1 cellular context compared by ENCODE assay signal in the genomic region with DNA sequence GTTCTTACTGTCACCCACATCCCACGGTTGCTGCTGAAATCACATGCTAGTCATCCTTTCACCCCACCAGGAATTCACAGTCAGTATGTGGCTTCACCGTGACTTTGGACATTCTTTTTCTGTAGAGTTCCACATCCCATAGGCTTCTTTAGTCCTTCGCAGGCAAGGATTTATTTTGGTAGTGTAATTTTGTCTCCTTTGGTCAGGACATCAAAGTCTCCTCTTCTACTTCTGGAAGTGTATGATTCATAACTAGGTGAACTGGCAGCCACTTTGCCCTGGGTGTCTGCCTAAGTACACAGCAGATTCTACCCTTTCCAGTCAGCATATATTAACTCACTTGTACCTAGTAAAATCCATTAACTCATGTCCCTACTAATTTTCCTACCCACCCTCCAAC.
TF ChIP-seq lines count a peak whose summit lies in the region.

No MANE protein-coding gene starts in this region.

TF ChIP-seq in HCT116, 20 proteins besides CTCF, POLR2A, EP300 and RAD21:
- no peak for TF ChIP-seq MAX (IDR thresholded peaks at IDR 0.05)
- TF ChIP-seq SRF (IDR thresholded peaks at IDR 0.05; ENCODE audit: low read depth): no peak
- TF ChIP-seq SP1 (IDR thresholded peaks at IDR 0.05; ENCODE audit: low read depth): no peak
- TF ChIP-seq EGR1 (IDR thresholded peaks at IDR 0.05; ENCODE audit: low read depth): no peak
- TF ChIP-seq CBX3 (IDR thresholded peaks at IDR 0.05; ENCODE audit: low read depth): no peak
- TF ChIP-seq JUND (IDR thresholded peaks at IDR 0.05): peak; percentile 9; the same call in 1 of the 2 replicates
- TF ChIP-seq, protein P1, sequence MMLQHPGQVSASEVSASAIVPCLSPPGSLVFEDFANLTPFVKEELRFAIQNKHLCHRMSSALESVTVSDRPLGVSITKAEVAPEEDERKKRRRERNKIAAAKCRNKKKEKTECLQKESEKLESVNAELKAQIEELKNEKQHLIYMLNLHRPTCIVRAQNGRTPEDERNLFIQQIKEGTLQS (IDR thresholded peaks at IDR 0.05): no peak
- TF ChIP-seq YY1 (IDR thresholded peaks at IDR 0.05; ENCODE audit: extremely low read depth, insufficient replicate concordance, low read depth, low read length): no peak
- TF ChIP-seq TCF7L2 (IDR thresholded peaks at IDR 0.05; ENCODE audit: borderline replicate concordance, extremely low read depth, insufficient read depth, insufficient read length): no peak
- TF ChIP-seq ELF1 (IDR thresholded peaks at IDR 0.05; ENCODE audit: borderline replicate concordance, low read depth): no peak
- TF ChIP-seq CEBPB (IDR thresholded peaks at IDR 0.05; ENCODE audit: low read depth): no peak
- TF ChIP-seq, protein P2, sequence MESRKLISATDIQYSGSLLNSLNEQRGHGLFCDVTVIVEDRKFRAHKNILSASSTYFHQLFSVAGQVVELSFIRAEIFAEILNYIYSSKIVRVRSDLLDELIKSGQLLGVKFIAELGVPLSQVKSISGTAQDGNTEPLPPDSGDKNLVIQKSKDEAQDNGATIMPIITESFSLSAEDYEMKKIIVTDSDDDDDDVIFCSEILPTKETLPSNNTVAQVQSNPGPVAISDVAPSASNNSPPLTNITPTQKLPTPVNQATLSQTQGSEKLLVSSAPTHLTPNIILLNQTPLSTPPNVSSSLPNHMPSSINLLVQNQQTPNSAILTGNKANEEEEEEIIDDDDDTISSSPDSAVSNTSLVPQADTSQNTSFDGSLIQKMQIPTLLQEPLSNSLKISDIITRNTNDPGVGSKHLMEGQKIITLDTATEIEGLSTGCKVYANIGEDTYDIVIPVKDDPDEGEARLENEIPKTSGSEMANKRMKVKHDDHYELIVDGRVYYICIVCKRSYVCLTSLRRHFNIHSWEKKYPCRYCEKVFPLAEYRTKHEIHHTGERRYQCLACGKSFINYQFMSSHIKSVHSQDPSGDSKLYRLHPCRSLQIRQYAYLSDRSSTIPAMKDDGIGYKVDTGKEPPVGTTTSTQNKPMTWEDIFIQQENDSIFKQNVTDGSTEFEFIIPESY (IDR thresholded peaks at IDR 0.05; ENCODE audit: extremely low read depth, insufficient replicate concordance, low read length): no peak
- peak; percentile 38; the same call in 1 of the 2 replicates for TF ChIP-seq FOSL1 (IDR thresholded peaks at IDR 0.05; ENCODE audit: low read depth)
- TF ChIP-seq ZFX (IDR thresholded peaks at IDR 0.05): no peak
- no peak for TF ChIP-seq POLR2AphosphoS5 (IDR thresholded peaks at IDR 0.05; ENCODE audit: low read depth, low read length)
- TF ChIP-seq, protein P3, sequence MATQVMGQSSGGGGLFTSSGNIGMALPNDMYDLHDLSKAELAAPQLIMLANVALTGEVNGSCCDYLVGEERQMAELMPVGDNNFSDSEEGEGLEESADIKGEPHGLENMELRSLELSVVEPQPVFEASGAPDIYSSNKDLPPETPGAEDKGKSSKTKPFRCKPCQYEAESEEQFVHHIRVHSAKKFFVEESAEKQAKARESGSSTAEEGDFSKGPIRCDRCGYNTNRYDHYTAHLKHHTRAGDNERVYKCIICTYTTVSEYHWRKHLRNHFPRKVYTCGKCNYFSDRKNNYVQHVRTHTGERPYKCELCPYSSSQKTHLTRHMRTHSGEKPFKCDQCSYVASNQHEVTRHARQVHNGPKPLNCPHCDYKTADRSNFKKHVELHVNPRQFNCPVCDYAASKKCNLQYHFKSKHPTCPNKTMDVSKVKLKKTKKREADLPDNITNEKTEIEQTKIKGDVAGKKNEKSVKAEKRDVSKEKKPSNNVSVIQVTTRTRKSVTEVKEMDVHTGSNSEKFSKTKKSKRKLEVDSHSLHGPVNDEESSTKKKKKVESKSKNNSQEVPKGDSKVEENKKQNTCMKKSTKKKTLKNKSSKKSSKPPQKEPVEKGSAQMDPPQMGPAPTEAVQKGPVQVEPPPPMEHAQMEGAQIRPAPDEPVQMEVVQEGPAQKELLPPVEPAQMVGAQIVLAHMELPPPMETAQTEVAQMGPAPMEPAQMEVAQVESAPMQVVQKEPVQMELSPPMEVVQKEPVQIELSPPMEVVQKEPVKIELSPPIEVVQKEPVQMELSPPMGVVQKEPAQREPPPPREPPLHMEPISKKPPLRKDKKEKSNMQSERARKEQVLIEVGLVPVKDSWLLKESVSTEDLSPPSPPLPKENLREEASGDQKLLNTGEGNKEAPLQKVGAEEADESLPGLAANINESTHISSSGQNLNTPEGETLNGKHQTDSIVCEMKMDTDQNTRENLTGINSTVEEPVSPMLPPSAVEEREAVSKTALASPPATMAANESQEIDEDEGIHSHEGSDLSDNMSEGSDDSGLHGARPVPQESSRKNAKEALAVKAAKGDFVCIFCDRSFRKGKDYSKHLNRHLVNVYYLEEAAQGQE (IDR thresholded peaks at IDR 0.05; ENCODE audit: low read depth): no peak
